In genomic region chr9:121736964-121737462, GRCh38 we compare ENCODE assay signal across 8 cellular contexts.
DNase-seq lines count a peak whose midpoint lies in the region; ATAC-seq and TF ChIP-seq lines count a peak whose summit lies in the region.

No MANE protein-coding gene starts in this region.

- H3K9ac ChIP-seq in skeletal muscle satellite cell (ENCODE audit: low read depth, low read length) = peak overlapping the region; percentile 44

- no peak overlapping the region for H3K27ac Mint-ChIP-seq in activated T-helper 17 cell treated with anti-CD3 and anti-CD28 coated beads, Interleukin-2, amount 50 U/mL, for 72 hours

- peaks cover 41% of the 10 kb centered on the region for H3K27me3 Mint-ChIP-seq in activated T-helper 17 cell treated with anti-CD3 and anti-CD28 coated beads, Interleukin-2, amount 50 U/mL, for 72 hours

- peak overlapping the region; percentile 91 to 94 for H3K27ac ChIP-seq in ascending aorta

- DNase-seq in GM13977 (ENCODE audit: low spot score) (peak; percentile 46), ascending aorta (ENCODE audit: low spot score in 2 of 2) (no peak), iPS-NIHi11 (ENCODE audit: low spot score) (peak; percentile 89), A172 (ENCODE audit: low spot score) (no peak), epidermal melanocyte (ENCODE audit: insufficient read length, low spot score) (no peak)

- H3K4me1 Mint-ChIP-seq in activated T-helper 17 cell treated with anti-CD3 and anti-CD28 coated beads, Interleukin-2, amount 50 U/mL, for 72 hours = no peaks in the 10 kb centered on the region

- H3K27me3 ChIP-seq in ascending aorta (no peaks in the 10 kb centered on the region), skeletal muscle satellite cell (ENCODE audit: control insufficient read depth, insufficient read depth, low read length) (no peaks in the 10 kb centered on the region)

- no peak overlapping the region for H3K4me3 Mint-ChIP-seq in activated T-helper 17 cell treated with anti-CD3 and anti-CD28 coated beads, Interleukin-2, amount 50 U/mL, for 72 hours

- intact Hi-C loops in ascending aorta (cut with DNase I) = no loop called here

- TF ChIP-seq CTCF in GM13977 (IDR thresholded peaks at IDR 0.05; ENCODE audit: extremely low read depth, insufficient read depth, missing control alignments) = no peak
- TF ChIP-seq CTCF in ascending aorta (IDR thresholded peaks at IDR 0.05) = no peak

- ATAC-seq in GM21360 (IDR thresholded peaks at IDR 0.05; ENCODE audit: unreplicated experiment) = no peak
- ATAC-seq in activated T-helper 17 cell treated with anti-CD3 and anti-CD28 coated beads, Interleukin-2, amount 50 U/mL, for 72 hours (replicated peaks) = no peak

- no peaks in the 10 kb centered on the region for H3K36me3 ChIP-seq in ascending aorta
- no peaks in the 10 kb centered on the region for H3K36me3 ChIP-seq in skeletal muscle satellite cell (ENCODE audit: insufficient read depth, low read length)

- H3K4me3 ChIP-seq in ascending aorta (peak overlapping the region; percentile 18 to 66), skeletal muscle satellite cell (ENCODE audit: low read length) (peak overlapping the region; percentile 55)

- peaks cover 31 to 53% of the 10 kb centered on the region in 2 donors for H3K4me1 ChIP-seq in ascending aorta
- H3K4me1 ChIP-seq in skeletal muscle satellite cell (ENCODE audit: control insufficient read depth, insufficient read depth, low read length) = peaks cover 43% of the 10 kb centered on the region

- H3K9me3 Mint-ChIP-seq in activated T-helper 17 cell treated with anti-CD3 and anti-CD28 coated beads, Interleukin-2, amount 50 U/mL, for 72 hours = no peaks in the 10 kb centered on the region

- no peaks in the 10 kb centered on the region for H3K9me3 ChIP-seq in ascending aorta
- H3K9me3 ChIP-seq in skeletal muscle satellite cell (replicated peaks; ENCODE audit: low read length) = no peaks in the 10 kb centered on the region

- peak overlapping the region; percentile 80 for H3K4me2 ChIP-seq in skeletal muscle satellite cell (ENCODE audit: low read length)

- H3K36me3 Mint-ChIP-seq in activated T-helper 17 cell treated with anti-CD3 and anti-CD28 coated beads, Interleukin-2, amount 50 U/mL, for 72 hours (ENCODE audit: low read depth) = no peaks in the 10 kb centered on the region

- in situ Hi-C loops in GM13977 (cut with MboI; ENCODE audit: low pct_unique_long_range_greater_than_20kb, low sequenced_read_pairs, unreplicated experiment) = no loop called here

Comparison
In these comparisons a context has a peak if more than half of its experiments do, and no peak if none do; other contexts are left out.
1. DNase-seq: peak in GM13977 (single experiment) and iPS-NIHi11 (single experiment); none in ascending aorta (0 of 2), A172 (single experiment) and epidermal melanocyte (single experiment).